ENCODE assay signal across 22 cellular contexts in genomic region chr9:124369236-124369797, GRCh38. TPM values are rescaled to one million over a fixed set of nuclear protein-coding genes. Genes with fewer than 3 reads are reported as not detected.
DNase-seq lines count a peak whose midpoint lies in the region; ATAC-seq, FAIRE-seq and TF ChIP-seq lines count a peak whose summit lies in the region.
"Had no signal": no experiment of that assay in that cellular context is flagged by ENCODE, and none has a peak within 500 bp of the region (broad histone marks: within the 10 kb centered on the region; RNA-seq: fewer than 3 reads in every experiment).

No MANE protein-coding gene starts in this region.

- H3K4me1 Mint-ChIP-seq in nephron progenitor cell, result peaks cover 41% of the 10 kb centered on the region

- H3K9me3 Mint-ChIP-seq in nephron progenitor cell, result peaks cover 10% of the 10 kb centered on the region
- H3K9me3 Mint-ChIP-seq: CD4-positive, alpha-beta T cell had no signal

- H3K27ac Mint-ChIP-seq in nephron progenitor cell, result peak overlapping the region; percentile 77
- H3K27ac Mint-ChIP-seq: CD4-positive, alpha-beta T cell had no signal

- ATAC-seq in right lobe of liver, result peak; percentile 13 to 42 (median 26)
- no peak for ATAC-seq in HepG2
- ATAC-seq in GM19452 (IDR thresholded peaks at IDR 0.05; ENCODE audit: unreplicated experiment), result no peak

- peaks cover 3% of the 10 kb centered on the region; the same call in 1 of the 2 replicates for H4K20me1 ChIP-seq in HepG2 (ENCODE audit: insufficient read depth, low read length)

- H3K79me2 ChIP-seq in HepG2 (ENCODE audit: insufficient read depth, low read length), result peaks cover 78% of the 10 kb centered on the region

- WGBS in right lobe of liver (ENCODE audit: insufficient coverage, low coverage, low lambda C conversion rate, missing lambda C conversion rate), result 69% methylated on average over 9 of the region's 9 CpGs
- 98% methylated on average over 9 of the region's 9 CpGs for WGBS in HepG2 (ENCODE audit: low lambda C conversion rate)
- 88 to 92% methylated on average over 9 of the region's 9 CpGs for WGBS in ectodermal cell, 2 experiments

- BruUV-seq in HepG2 (replicated peaks; lab: Mats Ljungman, UMichigan), result no TSS peak

- TF ChIP-seq EP300 in HepG2 (IDR thresholded peaks at IDR 0.05; ENCODE audit: low read depth in 2 of 2, low read length in 2 of 2), result no peak
- TF ChIP-seq EP300 in HepG2 (CRISPR knock-in tag; IDR thresholded peaks at IDR 0.05; ENCODE audit: borderline replicate concordance), result no peak

- H3K4me3 ChIP-seq in right lobe of liver (no peak overlapping the region), HepG2 (replicated peaks in 1 of 3; ENCODE audit: insufficient read depth in 1 of 3, low read depth in 2 of 3, low read length in 3 of 3) (no peak overlapping the region), ectodermal cell (ENCODE audit: insufficient read depth, low read depth, low read length) (no peak overlapping the region)
- no peak overlapping the region for H3K4me3 ChIP-seq in effector memory CD4-positive, alpha-beta T cell (ENCODE audit: insufficient read depth, low read depth, low read length, poor library complexity, severe bottlenecking)
- H3K4me3 ChIP-seq: GM23248, PC-9 had no signal

- H3K9ac ChIP-seq in HepG2 (ENCODE audit: insufficient read depth, low read depth, low read length), result no peak overlapping the region
- H3K9ac ChIP-seq: GM23248, SK-N-SH had no signal

- no peak overlapping the region for H3K4me2 ChIP-seq in HepG2 (ENCODE audit: low read depth, low read length)
- H3K4me2 ChIP-seq: PC-9, SK-N-SH had no signal

- CTCF ChIA-PET in HepG2 (lab: Yijun Ruan, JAX; ENCODE audit: low intra/inter-chr PET ratio, low total read pairs), result no interaction called here

- in situ Hi-C loops in HepG2 (cut with HindIII; ENCODE audit: extremely low pct_ligation_motif_present, low pct_unique_long_range_greater_than_20kb), result no loop called here

- TF ChIP-seq CTCF in right lobe of liver (IDR thresholded peaks at IDR 0.05) (no peak), HepG2 (CRISPR knock-in tag; IDR thresholded peaks at IDR 0.05) (no peak), nephron progenitor cell (IDR thresholded peaks at IDR 0.05) (no peak)

- H3K27me3 ChIP-seq in right lobe of liver (no peaks in the 10 kb centered on the region), HepG2 (ENCODE audit: control insufficient read depth in 1 of 2, insufficient read depth in 2 of 2, low read length in 2 of 2) (no peaks in the 10 kb centered on the region), ectodermal cell (ENCODE audit: control insufficient read depth, insufficient read depth, low read length, poor library complexity, severe bottlenecking) (no peaks in the 10 kb centered on the region)
- no peaks in the 10 kb centered on the region for H3K27me3 ChIP-seq in effector memory CD4-positive, alpha-beta T cell (replicated peaks; ENCODE audit: control insufficient read depth, insufficient read depth, low read length, poor library complexity, severe bottlenecking)

- H3K27me3 Mint-ChIP-seq in nephron progenitor cell (ENCODE audit: low read depth, poor library complexity), result no peaks in the 10 kb centered on the region
- H3K27me3 Mint-ChIP-seq: CD4-positive, alpha-beta T cell had no signal

- POLR2A ChIA-PET in HepG2 (lab: Yijun Ruan, JAX), result no interaction called here

- intact Hi-C loops in right lobe of liver (cut with DNase I), result no loop called here
- intact Hi-C loops in HepG2 (cut with micrococcal nuclease; ENCODE audit: unreplicated experiment), result no loop called here

- TF ChIP-seq RAD21 in HepG2 (CRISPR knock-in tag; IDR thresholded peaks at IDR 0.05), result no peak

- H3K9me3 ChIP-seq in right lobe of liver (no peaks in the 10 kb centered on the region), HepG2 (ENCODE audit: low read length) (no peaks in the 10 kb centered on the region), ectodermal cell (ENCODE audit: control insufficient read depth, low read length) (no peaks in the 10 kb centered on the region)
- H3K9me3 ChIP-seq in effector memory CD4-positive, alpha-beta T cell (ENCODE audit: control insufficient read depth, low read length), result no peaks in the 10 kb centered on the region
- H3K9me3 ChIP-seq: SK-N-SH had no signal

- H3K4me1 ChIP-seq in right lobe of liver, result peaks cover 0 to 30% (median 3%) of the 10 kb centered on the region in 4 donors
- H3K4me1 ChIP-seq in HepG2 (ENCODE audit: insufficient read depth, low read length), result peaks cover 42% of the 10 kb centered on the region
- no peaks in the 10 kb centered on the region for H3K4me1 ChIP-seq in ectodermal cell (ENCODE audit: control insufficient read depth, insufficient read depth, low read length)
- no peaks in the 10 kb centered on the region for H3K4me1 ChIP-seq in effector memory CD4-positive, alpha-beta T cell (ENCODE audit: control insufficient read depth, insufficient read depth, low read length, poor library complexity, severe bottlenecking)

- no peaks in the 10 kb centered on the region for H3K36me3 ChIP-seq in right lobe of liver
- H3K36me3 ChIP-seq in HepG2 (replicated peaks in 1 of 2; ENCODE audit: control insufficient read depth in 1 of 2, insufficient read depth in 2 of 2, low read length in 2 of 2), result peaks cover 6 to 7% of the 10 kb centered on the region in 2 experiments; a peak in 2 of 5 replicates
- no peaks in the 10 kb centered on the region for H3K36me3 ChIP-seq in ectodermal cell (ENCODE audit: control insufficient read depth, insufficient read depth, low read length)
- no peaks in the 10 kb centered on the region for H3K36me3 ChIP-seq in effector memory CD4-positive, alpha-beta T cell (ENCODE audit: control insufficient read depth, insufficient read depth, low read length)

- no peak for DNase-seq in right lobe of liver
- no peak for DNase-seq in HepG2 (ENCODE audit: low spot score)
- DNase-seq in nephron progenitor cell, result no peak
- DNase-seq in effector memory CD4-positive, alpha-beta T cell, result no peak
- no peak for DNase-seq in foreskin melanocyte
- DNase-seq: CD4-positive, alpha-beta T cell; COR-L47; DMS79 treated with DMSO at 0.1 percent for 48 hours; GM23248; HCEC 1CT; Kasumi-1; NCI-H1417 treated with DMSO at 0.1 percent for 48 hours; NCI-H187; NCI-H226; NCI-H510A treated with DMSO at 0.1 percent for 48 hours; NCI-H748 treated with DMSO at 0.1 percent for 48 hours; PC-9; RPMI8226; SIG-M5; SK-N-SH had no signal

- H3K4me3 Mint-ChIP-seq in nephron progenitor cell, result no peak overlapping the region
- H3K4me3 Mint-ChIP-seq: CD4-positive, alpha-beta T cell had no signal

- H2AFZ ChIP-seq in HepG2 (ENCODE audit: low read length), result no peak overlapping the region
- H2AFZ ChIP-seq: GM23248, PC-9 had no signal

- H3K36me3 Mint-ChIP-seq in nephron progenitor cell (ENCODE audit: low read depth), result peaks cover 28% of the 10 kb centered on the region

- FAIRE-seq in HepG2 (lab: Jason Lieb, UNC), result no peak

- TF ChIP-seq POLR2A in right lobe of liver (IDR thresholded peaks at IDR 0.05), result no peak
- no peak for TF ChIP-seq POLR2A in HepG2 (IDR thresholded peaks at IDR 0.05; ENCODE audit: insufficient read depth in 1 of 2, low read depth in 2 of 2, low read length in 2 of 2)

- H3K27ac ChIP-seq in right lobe of liver, result no peak overlapping the region
- no peak overlapping the region for H3K27ac ChIP-seq in HepG2 (ENCODE audit: extremely low read length, insufficient read depth, low read length)
- H3K27ac ChIP-seq in ectodermal cell (ENCODE audit: insufficient read depth, low read depth, low read length, poor library complexity, severe bottlenecking), result peak overlapping the region; percentile 16
- H3K27ac ChIP-seq in effector memory CD4-positive, alpha-beta T cell (ENCODE audit: insufficient read depth, low read length, poor library complexity, severe bottlenecking), result no peak overlapping the region
- H3K27ac ChIP-seq: GM23248, PC-9 had no signal

TF ChIP-seq in HepG2, 621 proteins besides CTCF, POLR2A, EP300 and RAD21 (continues in another document):
- TF ChIP-seq NR2F1 (CRISPR knock-in tag; IDR thresholded peaks at IDR 0.05) (no peak), RFXANK (CRISPR knock-in tag; IDR thresholded peaks at IDR 0.05) (no peak), ZNF253 (CRISPR knock-in tag; IDR thresholded peaks at IDR 0.05; ENCODE audit: borderline replicate concordance) (no peak), ZNF773 (CRISPR knock-in tag; IDR thresholded peaks at IDR 0.05; ENCODE audit: borderline replicate concordance) (no peak)

RNA-seq across cellular contexts. Expression of gene PSMB7, which starts 45.9 kb away (rescaled TPM):
- 100 to 1,000 TPM in 2 of 6 experiments, 10 to 100 TPM in 4; 76.4 to 196 (median 96.8) TPM for total RNA-seq in right lobe of liver
- 259 and 395 TPM in 2 replicates for total RNA-seq in HepG2 (2016; rRNA removed; fragmentation: Illumina TruSeq; extraction: Trizol)
- 81.7 and 96.6 TPM in 2 replicates for total RNA-seq in HepG2 (2016; cell fraction: cytosol; rRNA removed; fragmentation: Illumina TruSeq; extraction: Trizol; ENCODE audit: low read depth)
- 268 and 419 TPM in 2 replicates for total RNA-seq in HepG2 (2016; cell fraction: insoluble cytoplasmic fraction; rRNA removed; fragmentation: Illumina TruSeq; extraction: Trizol)
- 127 and 128 TPM in 2 replicates for total RNA-seq in HepG2 (2016; cell fraction: membrane; rRNA removed; fragmentation: Illumina TruSeq; extraction: Trizol)
- total RNA-seq in HepG2 (2016; cell fraction: nucleus; rRNA removed; fragmentation: Illumina TruSeq; extraction: Trizol), result 111 and 118 TPM in 2 replicates
- polyA plus RNA-seq in HepG2 (2011; rRNA removed), result 261 and 291 TPM in 2 replicates
- 283 and 308 TPM in 2 replicates for polyA plus RNA-seq in HepG2 (2011; cell fraction: cytosol; rRNA removed)
- 63.6 and 73.0 TPM in 2 replicates for polyA plus RNA-seq in HepG2 (2011; cell fraction: nucleus; rRNA removed)
- polyA plus RNA-seq in HepG2 (2012), result 163 and 239 TPM in 2 replicates
- polyA plus RNA-seq in HepG2 (2016; cell fraction: cytosol; fragmentation: Illumina TruSeq; extraction: Trizol; ENCODE audit: low read depth), result 101 and 108 TPM in 2 replicates
- polyA plus RNA-seq in HepG2 (2016; cell fraction: insoluble cytoplasmic fraction; fragmentation: Illumina TruSeq; extraction: Trizol; ENCODE audit: low read depth), result 433 and 456 TPM in 2 replicates
- 121 and 132 TPM in 2 replicates for polyA plus RNA-seq in HepG2 (2016; cell fraction: membrane; fragmentation: Illumina TruSeq; extraction: Trizol; ENCODE audit: low read depth)
- 139 and 158 TPM in 2 replicates for polyA plus RNA-seq in HepG2 (2016; cell fraction: nucleus; fragmentation: Illumina TruSeq; extraction: Trizol; ENCODE audit: insufficient read depth, low read depth)
- 167 and 496 TPM in 2 replicates for polyA minus RNA-seq in HepG2 (2011; rRNA and poly(A)+ RNA removed; ENCODE audit: low replicate concordance)
- polyA minus RNA-seq in HepG2 (2011; cell fraction: cytosol; rRNA and poly(A)+ RNA removed), result 83.8 and 88.1 TPM in 2 replicates
- 83.6 and 97.7 TPM in 2 replicates for polyA minus RNA-seq in HepG2 (2011; cell fraction: nucleus; rRNA and poly(A)+ RNA removed)
- 263 TPM for polyA plus RNA-seq in ectodermal cell (2013, experiment 1 of 4)
- polyA plus RNA-seq in ectodermal cell (2013, experiment 2 of 4), result 255 TPM
- polyA plus RNA-seq in ectodermal cell (2013, experiment 3 of 4), result 185 TPM
- 217 TPM for polyA plus RNA-seq in ectodermal cell (2013, experiment 4 of 4)

Comparison
In these comparisons a context has a peak if more than half of its experiments do, and no peak if none do; other contexts are left out.
1. ATAC-seq: peak in right lobe of liver (4 of 4); none in HepG2 (single experiment) and GM19452 (single experiment).